ENCODE assay signal across 14 cellular contexts in the genomic region with DNA sequence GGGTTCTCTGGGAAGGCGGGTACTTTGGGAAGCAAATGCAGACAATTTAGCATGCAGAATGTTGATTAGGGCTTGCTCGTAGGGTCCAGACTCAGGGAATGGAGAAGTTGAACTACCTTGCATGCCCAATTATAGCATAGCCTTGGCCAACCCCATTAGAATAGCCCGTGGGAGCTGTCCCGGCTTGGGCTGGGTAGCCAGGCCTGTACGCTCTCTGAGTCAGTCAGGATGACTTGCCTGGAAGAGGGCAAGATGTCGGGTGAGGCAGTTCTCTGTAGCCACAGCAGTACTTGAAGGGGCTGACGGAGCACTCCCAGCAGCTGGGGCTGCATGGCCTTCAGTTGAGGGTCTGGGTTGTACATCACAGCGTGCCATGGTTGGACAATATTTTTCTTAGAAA.
"Had no signal": no experiment of that assay in that cellular context is flagged by ENCODE, and none has a peak within 500 bp of the region (broad histone marks: within the 10 kb centered on the region; RNA-seq: fewer than 3 reads in every experiment).

No MANE protein-coding gene starts in this region.

- H3K9me3 ChIP-seq: ascending aorta, pancreas, tibial nerve had no signal

- H3K27ac Mint-ChIP-seq: activated naive CD8-positive, alpha-beta T cell treated with anti-CD3 and anti-CD28 coated beads, Interleukin-2, amount 10 ng/mL, durations not matched to agents 7 days and 5 days had no signal

- H3K27ac ChIP-seq: ascending aorta, dorsolateral prefrontal cortex, pancreas, skin epidermis, tibial nerve had no signal

- H3K9me3 Mint-ChIP-seq: activated naive CD8-positive, alpha-beta T cell treated with anti-CD3 and anti-CD28 coated beads, Interleukin-2, amount 10 ng/mL, durations not matched to agents 7 days and 5 days had no signal

- H3K27me3 Mint-ChIP-seq: activated naive CD8-positive, alpha-beta T cell treated with anti-CD3 and anti-CD28 coated beads, Interleukin-2, amount 10 ng/mL, durations not matched to agents 7 days and 5 days had no signal

- H3K27me3 ChIP-seq: ascending aorta, dorsolateral prefrontal cortex, pancreas, tibial nerve had no signal

- H3K4me3 ChIP-seq: ascending aorta, dorsolateral prefrontal cortex, pancreas, skin epidermis, tibial nerve had no signal

- DNase-seq: activated naive CD4-positive, alpha-beta T cell; activated naive CD8-positive, alpha-beta T cell treated with anti-CD3 and anti-CD28 coated beads, Interleukin-2, amount 10 ng/mL, durations not matched to agents 7 days and 5 days; dorsolateral prefrontal cortex; erythroblast; hippocampal formation; pancreas; stimulated activated CD4-positive, alpha-beta T cell treated with anti-CD3 and anti-CD28 coated beads, Interleukin-15, amount 100 ng/mL, for 24 hours; stimulated activated CD4-positive, alpha-beta T cell treated with anti-CD3 and anti-CD28 coated beads, Interleukin-4, amount 100 ng/mL, for 1 hour; stimulated activated naive CD4-positive, alpha-beta T cell; substantia nigra; SW 1271 had no signal

- H3K36me3 ChIP-seq: pancreas had no signal

- ATAC-seq: pancreas had no signal

- H3K4me3 Mint-ChIP-seq: activated naive CD8-positive, alpha-beta T cell treated with anti-CD3 and anti-CD28 coated beads, Interleukin-2, amount 10 ng/mL, durations not matched to agents 7 days and 5 days had no signal
